ENCODE assay signal across 27 cellular contexts in the genomic region with DNA sequence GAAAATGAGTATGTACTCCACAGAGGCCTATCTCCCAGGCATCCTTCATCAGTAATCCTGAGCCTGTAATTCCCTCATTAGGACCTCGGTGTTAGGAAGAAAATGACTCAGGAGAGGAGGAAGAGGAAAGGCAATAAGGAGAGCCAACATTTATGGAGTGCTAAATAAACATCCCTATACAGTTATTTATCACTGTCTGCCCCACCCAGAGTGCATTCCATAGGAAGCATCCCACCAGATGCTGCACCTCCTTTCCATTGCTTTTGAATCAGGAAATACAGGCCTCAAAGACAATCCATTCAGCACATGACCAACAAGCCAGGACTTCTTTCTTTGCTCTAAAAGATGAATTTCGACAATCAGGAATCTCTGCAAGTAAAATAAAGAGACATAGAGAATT.
"Had no signal": no experiment of that assay in that cellular context is flagged by ENCODE, and none has a peak within 500 bp of the region (broad histone marks: within the 10 kb centered on the region; RNA-seq: fewer than 3 reads in every experiment).

No MANE protein-coding gene starts in this region.

- H3K27ac ChIP-seq: ascending aorta, body of pancreas, KMS-11 had no signal

- H3K36me3 ChIP-seq: ascending aorta, MG63 had no signal

- H3K9ac ChIP-seq: KMS-11 had no signal

- H3K4me3 ChIP-seq: ascending aorta, body of pancreas, MG63 had no signal

- H3K4me3 Mint-ChIP-seq: activated CD4-positive, alpha-beta T cell treated with anti-CD3 and anti-CD28 coated beads, Interleukin-2, amount 10 ng/mL, durations not matched to agents 24 days and 14 days; activated CD8-positive, alpha-beta memory T cell treated with anti-CD3 and anti-CD28 coated beads, Interleukin-2, amount 10 ng/mL, durations not matched to agents 7 days and 5 days; activated naive CD4-positive, alpha-beta T cell treated with anti-CD3 and anti-CD28 coated beads, Interleukin-2, amount 50 U/mL, for 24 hours; activated naive CD8-positive, alpha-beta T cell treated with anti-CD3 and anti-CD28 coated beads, Interleukin-2, amount 50 U/mL, for 24 hours; activated T-cell treated with anti-CD3 and anti-CD28 coated beads, Interleukin-2, amount 50 U/mL, for 24 hours; activated T-helper 1 cell treated with anti-CD3 and anti-CD28 coated beads, Interleukin-12 subunit alpha, Interleukin-12 subunit beta, Interleukin-2, Interleukin-4 antibody, amounts not matched to agents 30 ng/mL and 10 ng/mL and 1 ng/mL, durations not matched to agents 14 hours and 24 hours and 36 hours; central memory CD8-positive, alpha-beta T cell; T-helper 17 cell; WTC11 had no signal

- H3K27me3 ChIP-seq: ascending aorta, body of pancreas, MG63 had no signal

- H3K27ac Mint-ChIP-seq: activated CD4-positive, alpha-beta T cell treated with anti-CD3 and anti-CD28 coated beads, Interleukin-2, amount 10 ng/mL, durations not matched to agents 24 days and 14 days; activated CD8-positive, alpha-beta memory T cell treated with anti-CD3 and anti-CD28 coated beads, Interleukin-2, amount 10 ng/mL, durations not matched to agents 7 days and 5 days; activated naive CD4-positive, alpha-beta T cell treated with anti-CD3 and anti-CD28 coated beads, Interleukin-2, amount 50 U/mL, for 24 hours; activated naive CD8-positive, alpha-beta T cell treated with anti-CD3 and anti-CD28 coated beads, Interleukin-2, amount 50 U/mL, for 24 hours; activated T-cell treated with anti-CD3 and anti-CD28 coated beads, Interleukin-2, amount 50 U/mL, for 24 hours; activated T-helper 1 cell treated with anti-CD3 and anti-CD28 coated beads, Interleukin-12 subunit alpha, Interleukin-12 subunit beta, Interleukin-2, Interleukin-4 antibody, amounts not matched to agents 30 ng/mL and 10 ng/mL and 1 ng/mL, durations not matched to agents 14 hours and 24 hours and 36 hours; T-helper 17 cell; WTC11 had no signal

- H3K4me1 ChIP-seq: ascending aorta, body of pancreas had no signal

- H3K4me2 ChIP-seq: KMS-11 had no signal

- DNase-seq: activated CD4-positive, alpha-beta T cell treated with anti-CD3 and anti-CD28 coated beads for 1 hour; activated CD4-positive, alpha-beta T cell treated with anti-CD3 and anti-CD28 coated beads, Interleukin-2, amount 10 ng/mL, durations not matched to agents 24 days and 14 days; activated CD4-positive, alpha-beta T cell treated with anti-CD3 and anti-CD28 coated beads, Interleukin-2, amount 50 U/mL, for 48 hours; activated CD8-positive, alpha-beta memory T cell treated with anti-CD3 and anti-CD28 coated beads, Interleukin-2, amount 10 ng/mL, durations not matched to agents 7 days and 5 days; activated effector memory CD4-positive, alpha-beta T cell treated with Interleukin-2 at 50 U/mL for 16 hours; activated naive CD4-positive, alpha-beta T cell; activated naive CD8-positive, alpha-beta T cell treated with anti-CD3 and anti-CD28 coated beads, Interleukin-2, amount 50 U/mL, for 24 hours; activated T-cell treated with anti-CD3 and anti-CD28 coated beads, Interleukin-2, amount 50 U/mL, for 24 hours; amniotic stem cell; body of pancreas; MG63; MV-4-11; NCI-H1092 treated with DMSO at 0.1 percent for 48 hours; NCI-H1694 treated with DMSO at 0.1 percent for 48 hours; NCI-H2029 treated with DMSO at 0.1 percent for 48 hours; NCI-H510A treated with DMSO at 0.1 percent for 48 hours; NK-92 treated with Interleukin-12 subunit alpha and Interleukin-12 subunit beta, amount 100 ng/mL, for 24 hours; SIG-M5; T-helper 17 cell; T-helper 9 cell had no signal

- H3K4me1 Mint-ChIP-seq: activated CD4-positive, alpha-beta T cell treated with anti-CD3 and anti-CD28 coated beads, Interleukin-2, amount 10 ng/mL, durations not matched to agents 24 days and 14 days; activated CD8-positive, alpha-beta memory T cell treated with anti-CD3 and anti-CD28 coated beads, Interleukin-2, amount 10 ng/mL, durations not matched to agents 7 days and 5 days; activated naive CD4-positive, alpha-beta T cell treated with anti-CD3 and anti-CD28 coated beads, Interleukin-2, amount 50 U/mL, for 24 hours; activated naive CD8-positive, alpha-beta T cell treated with anti-CD3 and anti-CD28 coated beads, Interleukin-2, amount 50 U/mL, for 24 hours; central memory CD8-positive, alpha-beta T cell; T-helper 17 cell; WTC11 had no signal

- H3K9me3 Mint-ChIP-seq: activated CD4-positive, alpha-beta T cell treated with anti-CD3 and anti-CD28 coated beads, Interleukin-2, amount 10 ng/mL, durations not matched to agents 24 days and 14 days; activated naive CD4-positive, alpha-beta T cell treated with anti-CD3 and anti-CD28 coated beads, Interleukin-2, amount 50 U/mL, for 24 hours; activated naive CD8-positive, alpha-beta T cell treated with anti-CD3 and anti-CD28 coated beads, Interleukin-2, amount 50 U/mL, for 24 hours; activated T-cell treated with anti-CD3 and anti-CD28 coated beads, Interleukin-2, amount 50 U/mL, for 24 hours; activated T-helper 1 cell treated with anti-CD3 and anti-CD28 coated beads, Interleukin-12 subunit alpha, Interleukin-12 subunit beta, Interleukin-2, Interleukin-4 antibody, amounts not matched to agents 30 ng/mL and 10 ng/mL and 1 ng/mL, durations not matched to agents 14 hours and 24 hours and 36 hours; central memory CD8-positive, alpha-beta T cell; WTC11 had no signal

- FAIRE-seq: RCC 7860 had no signal

- H3K36me3 Mint-ChIP-seq: activated CD8-positive, alpha-beta memory T cell treated with anti-CD3 and anti-CD28 coated beads, Interleukin-2, amount 10 ng/mL, durations not matched to agents 7 days and 5 days; activated naive CD4-positive, alpha-beta T cell treated with anti-CD3 and anti-CD28 coated beads, Interleukin-2, amount 50 U/mL, for 24 hours; WTC11 had no signal

- ATAC-seq: activated CD8-positive, alpha-beta memory T cell treated with anti-CD3 and anti-CD28 coated beads, Interleukin-2, amount 10 ng/mL, durations not matched to agents 7 days and 5 days; activated naive CD8-positive, alpha-beta T cell treated with anti-CD3 and anti-CD28 coated beads, Interleukin-2, amount 50 U/mL, for 24 hours; body of pancreas; T-helper 17 cell; WTC11 had no signal

- H3K9me3 ChIP-seq: ascending aorta, body of pancreas, MG63 had no signal

- H3K27me3 Mint-ChIP-seq: activated naive CD4-positive, alpha-beta T cell treated with anti-CD3 and anti-CD28 coated beads, Interleukin-2, amount 50 U/mL, for 24 hours; activated naive CD8-positive, alpha-beta T cell treated with anti-CD3 and anti-CD28 coated beads, Interleukin-2, amount 50 U/mL, for 24 hours; activated T-cell treated with anti-CD3 and anti-CD28 coated beads, Interleukin-2, amount 50 U/mL, for 24 hours; central memory CD8-positive, alpha-beta T cell; T-helper 17 cell had no signal
